In the genomic region with DNA sequence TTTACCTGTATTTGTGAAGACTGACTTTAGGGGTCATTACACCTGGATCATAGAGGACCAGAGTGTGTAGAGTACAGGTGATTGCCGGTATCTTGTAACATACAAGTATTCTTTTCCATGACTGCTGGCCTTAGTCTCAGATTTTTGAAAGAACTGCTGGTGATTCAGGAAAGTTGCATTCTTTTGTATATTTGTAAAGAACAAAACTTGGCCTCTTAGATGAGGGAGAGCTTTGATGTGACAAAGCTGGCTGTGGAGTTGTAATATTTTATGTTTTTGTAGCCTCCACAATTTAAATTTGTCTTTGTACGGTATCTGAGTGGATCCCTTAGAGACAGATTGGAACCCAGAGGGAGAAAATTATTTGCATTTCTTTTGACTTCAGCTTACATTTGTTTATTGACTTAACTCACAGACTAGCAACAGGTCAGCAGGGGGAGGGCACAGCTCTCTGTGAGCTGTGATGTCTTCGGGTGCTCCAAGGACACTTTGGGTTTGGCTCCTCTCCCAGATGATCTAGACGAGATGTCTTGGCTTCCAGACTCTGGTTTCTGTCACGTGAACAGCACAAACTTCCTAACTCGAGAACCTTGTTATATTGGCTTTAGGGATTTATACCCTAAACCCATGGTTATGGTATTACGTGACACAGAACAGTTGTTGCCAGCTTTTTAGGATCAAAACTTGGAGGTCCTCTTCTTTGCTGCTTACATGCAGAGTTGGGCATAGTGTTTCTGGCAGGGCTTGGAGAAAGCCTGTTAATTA, we compare ENCODE assay signal across 1 cellular context.
TF ChIP-seq lines count a peak whose summit lies in the region.

No MANE protein-coding gene starts in this region.

TF ChIP-seq in H1, 55 proteins besides CTCF, POLR2A, EP300 and RAD21 (continued from another document):
- no peak for TF ChIP-seq ASH2L (IDR thresholded peaks at IDR 0.05; ENCODE audit: low read length)
- TF ChIP-seq, protein P1, sequence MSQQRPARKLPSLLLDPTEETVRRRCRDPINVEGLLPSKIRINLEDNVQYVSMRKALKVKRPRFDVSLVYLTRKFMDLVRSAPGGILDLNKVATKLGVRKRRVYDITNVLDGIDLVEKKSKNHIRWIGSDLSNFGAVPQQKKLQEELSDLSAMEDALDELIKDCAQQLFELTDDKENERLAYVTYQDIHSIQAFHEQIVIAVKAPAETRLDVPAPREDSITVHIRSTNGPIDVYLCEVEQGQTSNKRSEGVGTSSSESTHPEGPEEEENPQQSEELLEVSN (IDR thresholded peaks at IDR 0.05) = no peak
- TF ChIP-seq TEAD4 (IDR thresholded peaks at IDR 0.05; ENCODE audit: low read depth, low read length) = no peak
- no peak for TF ChIP-seq EGR1 (IDR thresholded peaks at IDR 0.05; ENCODE audit: borderline replicate concordance, low read depth, low read length)
- no peak for TF ChIP-seq CHD2 (IDR thresholded peaks at IDR 0.05; ENCODE audit: low read length)
- TF ChIP-seq POLR2AphosphoS5 (IDR thresholded peaks at IDR 0.05; ENCODE audit: low read depth, low read length) = no peak
- no peak for TF ChIP-seq SIX5 (IDR thresholded peaks at IDR 0.05; ENCODE audit: low read depth, low read length)
- no peak for TF ChIP-seq TBP (IDR thresholded peaks at IDR 0.05; ENCODE audit: low read depth, low read length)
- no peak for TF ChIP-seq POU5F1 (IDR thresholded peaks at IDR 0.05; ENCODE audit: low read depth, low read length)
TF ChIP-seq in H1: peak in this region for 0.
